ENCODE assay signal across 8 cellular contexts in genomic region chr14:64232095-64232830, GRCh38.
DNase-seq lines count a peak whose midpoint lies in the region; ATAC-seq and TF ChIP-seq lines count a peak whose summit lies in the region.

No MANE protein-coding gene starts in this region.

- H3K36me3 ChIP-seq in OCI-LY3 (replicated peaks; ENCODE audit: low read depth, low read length), result no peaks in the 10 kb centered on the region

- POLR2A ChIA-PET in RWPE1 (lab: Yijun Ruan, JAX; ENCODE audit: low non-redundant PET), result no interaction called here

- no peak overlapping the region for H3K9ac ChIP-seq in OCI-LY3 (ENCODE audit: low read length)

- H3K27ac ChIP-seq in OCI-LY3 (ENCODE audit: low read length), result no peak overlapping the region
- no peak overlapping the region for H3K27ac ChIP-seq in RWPE1

- peak; percentile 93 for ATAC-seq in stimulated activated naive CD8-positive, alpha-beta T cell treated with anti-CD3 and anti-CD28 coated beads, Interleukin-15, amount 100 ng/mL, for 72 hours

- H3K27ac Mint-ChIP-seq in stimulated activated naive CD8-positive, alpha-beta T cell treated with anti-CD3 and anti-CD28 coated beads, Interleukin-15, amount 100 ng/mL, for 72 hours, result peak overlapping the region; percentile 8 to 44

- peaks cover 8% of the 10 kb centered on the region for H3K27me3 ChIP-seq in OCI-LY3 (ENCODE audit: low read depth, low read length)

- peaks cover 52% of the 10 kb centered on the region for H3K4me1 ChIP-seq in OCI-LY3 (ENCODE audit: low read length)

- H3K9me3 Mint-ChIP-seq in stimulated activated naive CD8-positive, alpha-beta T cell treated with anti-CD3 and anti-CD28 coated beads, Interleukin-15, amount 100 ng/mL, for 72 hours, result no peaks in the 10 kb centered on the region

- H3K4me1 Mint-ChIP-seq in stimulated activated naive CD8-positive, alpha-beta T cell treated with anti-CD3 and anti-CD28 coated beads, Interleukin-15, amount 100 ng/mL, for 72 hours, result peaks cover 20% of the 10 kb centered on the region

- no peaks in the 10 kb centered on the region for H3K9me3 ChIP-seq in OCI-LY3 (ENCODE audit: insufficient read depth, low read length)

- no peak overlapping the region for H3K4me3 ChIP-seq in OCI-LY3 (ENCODE audit: low read length)
- no peak overlapping the region for H3K4me3 ChIP-seq in fibroblast of mammary gland (ENCODE audit: control insufficient read depth, low read depth, low read length)

- DNase-seq in stimulated activated CD4-positive, alpha-beta T cell treated with anti-CD3 and anti-CD28 coated beads, Interleukin-4, amount 100 ng/mL, for 24 hours, result peak; percentile 13
- DNase-seq in stimulated activated CD4-positive, alpha-beta T cell treated with anti-CD3 and anti-CD28 coated beads, Interleukin-2, amount 100 ng/mL, for 24 hours, result no peak
- DNase-seq in fibroblast of mammary gland (ENCODE audit: low read depth) (peak; percentile 96), DMS 273 treated with DMSO at 0.1 percent for 48 hours (lab: John Stamatoyannopoulos, UW) (no peak), globus pallidus (ENCODE audit: low spot score) (no peak), RWPE1 (ENCODE audit: low spot score) (no peak)
- peak; percentile 43 to 80 for DNase-seq in stimulated activated naive CD8-positive, alpha-beta T cell treated with anti-CD3 and anti-CD28 coated beads, Interleukin-15, amount 100 ng/mL, for 72 hours

- H3K27me3 Mint-ChIP-seq in stimulated activated naive CD8-positive, alpha-beta T cell treated with anti-CD3 and anti-CD28 coated beads, Interleukin-15, amount 100 ng/mL, for 72 hours, result no peaks in the 10 kb centered on the region

- no peak overlapping the region for H2AFZ ChIP-seq in OCI-LY3 (ENCODE audit: low read depth, low read length)

- peak overlapping the region; percentile 11 for H3K4me2 ChIP-seq in OCI-LY3 (ENCODE audit: low read length)

- no peaks in the 10 kb centered on the region for H4K20me1 ChIP-seq in OCI-LY3 (ENCODE audit: insufficient read depth, low read length)

- peak overlapping the region; percentile 14 to 30 for H3K4me3 Mint-ChIP-seq in stimulated activated naive CD8-positive, alpha-beta T cell treated with anti-CD3 and anti-CD28 coated beads, Interleukin-15, amount 100 ng/mL, for 72 hours

- no peak for TF ChIP-seq CTCF in OCI-LY3 (IDR thresholded peaks at IDR 0.05; ENCODE audit: low read depth, low read length)
- TF ChIP-seq CTCF in fibroblast of mammary gland (conservative IDR thresholded peaks at IDR 0.05; ENCODE audit: control insufficient read depth, insufficient read depth, low read depth, low read length), result no peak
- no peak for TF ChIP-seq CTCF in RWPE1 (conservative IDR thresholded peaks at IDR 0.05; ENCODE audit: low read depth)

- CTCF ChIA-PET in RWPE1 (lab: Yijun Ruan, JAX), result no interaction called here

- no peaks in the 10 kb centered on the region for H3K79me2 ChIP-seq in OCI-LY3 (ENCODE audit: low read length)

Comparison
In these comparisons a context has a peak if more than half of its experiments do, and no peak if none do; other contexts are left out.
1. DNase-seq: peak in stimulated activated CD4-positive, alpha-beta T cell treated with anti-CD3 and anti-CD28 coated beads, Interleukin-4, amount 100 ng/mL, for 24 hours (single experiment), fibroblast of mammary gland (single experiment) and stimulated activated naive CD8-positive, alpha-beta T cell treated with anti-CD3 and anti-CD28 coated beads, Interleukin-15, amount 100 ng/mL, for 72 hours (2 of 2); none in stimulated activated CD4-positive, alpha-beta T cell treated with anti-CD3 and anti-CD28 coated beads, Interleukin-2, amount 100 ng/mL, for 24 hours (0 of 2), DMS 273 treated with DMSO at 0.1 percent for 48 hours (single experiment), globus pallidus (single experiment) and RWPE1 (single experiment).